Comparison of ENCODE assay signal across 22 cellular contexts in genomic region chr15:82014989-82015388, GRCh38.
"Had no signal": no experiment of that assay in that cellular context is flagged by ENCODE, and none has a peak within 500 bp of the region (broad histone marks: within the 10 kb centered on the region; RNA-seq: fewer than 3 reads in every experiment).

No MANE protein-coding gene starts in this region.

- H3K36me3 ChIP-seq: gastrocnemius medialis, sigmoid colon, spleen, upper lobe of right lung had no signal

- DNase-seq: activated CD4-positive, alpha-beta T cell treated with anti-CD3 and anti-CD28 coated beads, Interleukin-2, amount 10 ng/mL, durations not matched to agents 7 days and 5 days; activated CD8-positive, alpha-beta T cell treated with anti-CD3 and anti-CD28 coated beads, Interleukin-2, amount 10 ng/mL, durations not matched to agents 7 days and 5 days; activated effector memory CD4-positive, alpha-beta T cell treated with Interleukin-2 at 50 U/mL for 16 hours; activated naive CD4-positive, alpha-beta T cell treated with anti-CD3 and anti-CD28 coated beads, Interleukin-2, amount 10 ng/mL, durations not matched to agents 7 days and 5 days; activated T-cell treated with anti-CD3 and anti-CD28 coated beads, Interleukin-2, amount 50 U/mL, for 4 hours; aorta; cerebellar nuclear complex; cortex of kidney; effector CD8-positive, alpha-beta T cell; gastrocnemius medialis; head of caudate nucleus; kidney; nucleus accumbens; sigmoid colon; spleen; stimulated activated CD4-positive, alpha-beta T cell treated with anti-CD3 and anti-CD28 coated beads, Interleukin-4, amount 100 ng/mL, for 4 hours; stimulated activated naive B cell treated with anti-CD40 and anti-IgM and Interleukin-4, amounts not matched to agents 10 μg/mL and 1 μg/mL and 100 μg/mL, for 72 hours; T1000; upper lobe of right lung had no signal

- H3K9me3 ChIP-seq: gastrocnemius medialis, sigmoid colon, spleen, upper lobe of right lung had no signal

- H3K9me3 Mint-ChIP-seq: activated CD4-positive, alpha-beta T cell treated with anti-CD3 and anti-CD28 coated beads, Interleukin-2, amount 10 ng/mL, durations not matched to agents 7 days and 5 days; activated naive CD4-positive, alpha-beta T cell treated with anti-CD3 and anti-CD28 coated beads, Interleukin-2, amount 10 ng/mL, durations not matched to agents 7 days and 5 days; activated T-cell treated with anti-CD3 and anti-CD28 coated beads, Interleukin-2, amount 50 U/mL, for 4 hours; stimulated activated naive B cell treated with anti-CD40 and anti-IgM and Interleukin-4, amounts not matched to agents 10 μg/mL and 1 μg/mL and 100 μg/mL, for 72 hours had no signal

- ATAC-seq: activated CD8-positive, alpha-beta T cell treated with anti-CD3 and anti-CD28 coated beads, Interleukin-2, amount 10 ng/mL, durations not matched to agents 7 days and 5 days; activated T-cell treated with anti-CD3 and anti-CD28 coated beads, Interleukin-2, amount 50 U/mL, for 4 hours; gastrocnemius medialis; left lobe of liver; stimulated activated naive B cell treated with anti-CD40 and anti-IgM and Interleukin-4, amounts not matched to agents 10 μg/mL and 1 μg/mL and 100 μg/mL, for 72 hours; upper lobe of right lung had no signal

- H3K4me3 ChIP-seq: gastrocnemius medialis, lung, sigmoid colon, spleen, upper lobe of right lung had no signal

- H3K27ac Mint-ChIP-seq: activated CD4-positive, alpha-beta T cell treated with anti-CD3 and anti-CD28 coated beads, Interleukin-2, amount 10 ng/mL, durations not matched to agents 7 days and 5 days; activated CD8-positive, alpha-beta T cell treated with anti-CD3 and anti-CD28 coated beads, Interleukin-2, amount 10 ng/mL, durations not matched to agents 7 days and 5 days; activated naive CD4-positive, alpha-beta T cell treated with anti-CD3 and anti-CD28 coated beads, Interleukin-2, amount 10 ng/mL, durations not matched to agents 7 days and 5 days; nephron; stimulated activated naive B cell treated with anti-CD40 and anti-IgM and Interleukin-4, amounts not matched to agents 10 μg/mL and 1 μg/mL and 100 μg/mL, for 72 hours had no signal

- FAIRE-seq: kidney had no signal

- H3K4me1 Mint-ChIP-seq: activated CD4-positive, alpha-beta T cell treated with anti-CD3 and anti-CD28 coated beads, Interleukin-2, amount 10 ng/mL, durations not matched to agents 7 days and 5 days; activated naive CD4-positive, alpha-beta T cell treated with anti-CD3 and anti-CD28 coated beads, Interleukin-2, amount 10 ng/mL, durations not matched to agents 7 days and 5 days; stimulated activated naive B cell treated with anti-CD40 and anti-IgM and Interleukin-4, amounts not matched to agents 10 μg/mL and 1 μg/mL and 100 μg/mL, for 72 hours had no signal

- H3K4me1 ChIP-seq: gastrocnemius medialis, sigmoid colon, spleen, upper lobe of right lung had no signal

- H3K4me3 Mint-ChIP-seq: activated CD4-positive, alpha-beta T cell treated with anti-CD3 and anti-CD28 coated beads, Interleukin-2, amount 10 ng/mL, durations not matched to agents 7 days and 5 days; activated CD8-positive, alpha-beta T cell treated with anti-CD3 and anti-CD28 coated beads, Interleukin-2, amount 10 ng/mL, durations not matched to agents 7 days and 5 days; activated naive CD4-positive, alpha-beta T cell treated with anti-CD3 and anti-CD28 coated beads, Interleukin-2, amount 10 ng/mL, durations not matched to agents 7 days and 5 days; activated T-cell treated with anti-CD3 and anti-CD28 coated beads, Interleukin-2, amount 50 U/mL, for 4 hours; nephron; stimulated activated naive B cell treated with anti-CD40 and anti-IgM and Interleukin-4, amounts not matched to agents 10 μg/mL and 1 μg/mL and 100 μg/mL, for 72 hours had no signal

- H3K27ac ChIP-seq: gastrocnemius medialis, sigmoid colon, spleen, upper lobe of right lung had no signal

- H3K27me3 ChIP-seq: gastrocnemius medialis, sigmoid colon, upper lobe of right lung had no signal

- H3K36me3 Mint-ChIP-seq: activated naive CD4-positive, alpha-beta T cell treated with anti-CD3 and anti-CD28 coated beads, Interleukin-2, amount 10 ng/mL, durations not matched to agents 7 days and 5 days; stimulated activated naive B cell treated with anti-CD40 and anti-IgM and Interleukin-4, amounts not matched to agents 10 μg/mL and 1 μg/mL and 100 μg/mL, for 72 hours had no signal
